In the genomic region with DNA sequence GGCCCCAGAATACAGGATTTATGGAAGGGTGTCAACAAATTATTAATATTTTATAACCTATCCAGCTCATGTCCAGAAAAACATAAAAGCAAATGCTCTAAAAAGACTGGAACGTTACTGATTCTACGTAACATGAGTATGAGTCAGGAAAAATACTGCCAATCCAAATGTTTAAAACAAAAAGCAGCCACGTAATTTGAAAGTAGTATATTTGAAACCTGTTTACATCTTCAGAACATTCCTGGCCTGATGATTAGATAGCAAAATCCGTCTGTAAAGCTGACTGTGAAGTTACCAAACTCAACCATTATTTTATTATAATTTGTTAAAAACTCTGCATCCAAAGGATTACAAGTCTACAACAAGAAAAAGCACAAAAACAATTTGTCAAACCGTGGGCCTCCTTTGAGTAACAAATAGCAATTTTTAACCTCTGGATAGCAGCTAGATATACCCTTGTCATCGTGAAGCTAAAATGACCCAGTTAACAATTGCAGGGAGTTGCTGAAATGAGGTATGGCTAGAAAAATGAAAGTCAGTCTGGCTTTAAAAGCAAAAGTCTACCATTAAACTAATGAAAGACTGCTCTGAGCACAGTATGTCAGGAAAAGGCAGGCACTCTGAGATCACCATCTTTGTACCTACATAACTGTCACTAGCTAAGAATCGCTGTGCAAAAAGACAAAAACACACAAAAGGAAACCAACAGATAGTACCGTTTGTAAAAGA, we compare ENCODE assay signal across 8 cellular contexts.
DNase-seq lines count a peak whose midpoint lies in the region; ATAC-seq lines count a peak whose summit lies in the region.

No MANE protein-coding gene starts in this region.

- H3K9me3 ChIP-seq in HUES6 (ENCODE audit: control insufficient read depth, insufficient read depth, low read depth, low read length), result no peaks in the 10 kb centered on the region
- H3K9me3 ChIP-seq in mucosa of rectum (ENCODE audit: control insufficient read depth in 2 of 2, low read length in 2 of 2), result no peaks in the 10 kb centered on the region

- H3K36me3 Mint-ChIP-seq in central memory CD8-positive, alpha-beta T cell (ENCODE audit: insufficient read depth), result peaks cover 15% of the 10 kb centered on the region

- ATAC-seq in central memory CD8-positive, alpha-beta T cell (replicated peaks; ENCODE audit: extremely low read depth, poor library complexity, severe bottlenecking), result no peak
- no peak for ATAC-seq in HG03045 (IDR thresholded peaks at IDR 0.05; ENCODE audit: unreplicated experiment)
- no peak for ATAC-seq in HG03139 (IDR thresholded peaks at IDR 0.05; ENCODE audit: unreplicated experiment)
- no peak for ATAC-seq in HG03565 (IDR thresholded peaks at IDR 0.05; ENCODE audit: unreplicated experiment)

- H3K4me1 Mint-ChIP-seq in central memory CD8-positive, alpha-beta T cell, result peaks cover 60% of the 10 kb centered on the region

- H3K27ac ChIP-seq in HUES6 (ENCODE audit: low read depth, low read length), result peak overlapping the region; percentile 90
- peak overlapping the region; percentile 91 to 95 for H3K27ac ChIP-seq in mucosa of rectum (ENCODE audit: low read depth in 2 of 2, low read length in 2 of 2)

- H3K36me3 ChIP-seq in HUES6 (ENCODE audit: control insufficient read depth, insufficient read depth, low read length), result peaks cover 12% of the 10 kb centered on the region
- H3K36me3 ChIP-seq in mucosa of rectum (ENCODE audit: control insufficient read depth in 2 of 2, insufficient read depth in 2 of 2, low read length in 2 of 2), result peaks cover 0 to 5% of the 10 kb centered on the region in 2 donors

- H3K4me3 ChIP-seq in HUES6 (ENCODE audit: low read depth, low read length), result peak overlapping the region; percentile 86
- H3K4me3 ChIP-seq in mucosa of rectum (ENCODE audit: low read length in 2 of 2), result peak overlapping the region; percentile 95 to 99

- H3K9me3 Mint-ChIP-seq in central memory CD8-positive, alpha-beta T cell, result no peaks in the 10 kb centered on the region

- peak overlapping the region; percentile 82 for H3K4me3 Mint-ChIP-seq in central memory CD8-positive, alpha-beta T cell

- peak overlapping the region; percentile 92 for H3K27ac Mint-ChIP-seq in central memory CD8-positive, alpha-beta T cell (ENCODE audit: low read depth)

- H3K4me1 ChIP-seq in HUES6 (ENCODE audit: control insufficient read depth, insufficient read depth, low read length) (peaks cover 6% of the 10 kb centered on the region), mucosa of rectum (ENCODE audit: control insufficient read depth in 2 of 2, insufficient read depth in 2 of 2, low read length in 2 of 2) (peaks cover 14 to 27% of the 10 kb centered on the region in 2 donors)

- H3K27me3 ChIP-seq in HUES6 (ENCODE audit: control insufficient read depth, insufficient read depth, low read length) (no peaks in the 10 kb centered on the region), mucosa of rectum (ENCODE audit: control insufficient read depth in 2 of 2, insufficient read depth in 2 of 2, low read length in 2 of 2) (no peaks in the 10 kb centered on the region)

- peak overlapping the region; percentile 97 for H3K9ac ChIP-seq in HUES6 (ENCODE audit: low read length)
- H3K9ac ChIP-seq in mucosa of rectum (ENCODE audit: low read depth in 1 of 2, low read length in 2 of 2), result peak overlapping the region; percentile 88 to 91

- DNase-seq in AG08395 (ENCODE audit: low spot score), result peak; percentile 29
- no peak for DNase-seq in central memory CD8-positive, alpha-beta T cell (ENCODE audit: low spot score in 2 of 2)
- no peak for DNase-seq in NOMO-1 (lab: John Stamatoyannopoulos, UW; ENCODE audit: unreplicated experiment in 2 of 2)

- no peaks in the 10 kb centered on the region for H3K27me3 Mint-ChIP-seq in central memory CD8-positive, alpha-beta T cell
